In genomic region chr1:91804546-91805023, GRCh38 we compare ENCODE assay signal across 8 cellular contexts.
DNase-seq lines count a peak whose midpoint lies in the region; ATAC-seq and TF ChIP-seq lines count a peak whose summit lies in the region.

No MANE protein-coding gene starts in this region.

- CTCF ChIA-PET in HCT116 (lab: Charles Lee) = no interaction called here
- CTCF ChIA-PET in T-cell (lab: Charles Lee) = interaction anchor here in 1 of 2 donors (0.7 to 2.1 kb wide), 4 partner anchors 80 to 292 kb away, joined by 3 to 15 read pairs (median 8); no protein-coding TSS in a partner anchor

- no peaks in the 10 kb centered on the region for H3K79me2 ChIP-seq in HCT116 (ENCODE audit: insufficient read depth, low read length)

- intact Hi-C loops in HCT116 (cut with micrococcal nuclease) = no loop called here

- peaks cover 50 to 74% (median 56%) of the 10 kb centered on the region in 3 donors for H3K4me1 Mint-ChIP-seq in T-cell

- POLR2A ChIA-PET in HCT116 (lab: Charles Lee) = no interaction called here
- POLR2A ChIA-PET in T-cell (lab: Charles Lee) = interaction anchor here (0.5 to 0.9 kb wide), 5 partner anchors 73 to 783 kb away, joined by 3 to 4 read pairs (median 3); no protein-coding TSS in a partner anchor

- H3K9me3 ChIP-seq in HCT116 (ENCODE audit: control insufficient read depth in 1 of 2, insufficient read depth in 1 of 2, low read depth in 1 of 2, low read length in 2 of 2) = no peaks in the 10 kb centered on the region

- BruUV-seq in HCT116 (replicated peaks; lab: Mats Ljungman, UMichigan) = no TSS peak

- H3K27ac Mint-ChIP-seq in T-cell = peak overlapping the region; percentile 95 to 96

- ATAC-seq in HCT116 (peak; percentile 94), T-cell (replicated peaks in 1 of 4) (peak; percentile 78 to 82 (median 80)), HG03469 (IDR thresholded peaks at IDR 0.05; ENCODE audit: unreplicated experiment) (no peak)

- H3K27me3 ChIP-seq in HCT116 (ENCODE audit: insufficient read depth, low read length) = no peaks in the 10 kb centered on the region; the same call in 1 of the 2 replicates

- TF ChIP-seq RAD21 in HCT116 (IDR thresholded peaks at IDR 0.05; ENCODE audit: low read depth) = no peak

- H3K4me1 ChIP-seq in HCT116 (ENCODE audit: control insufficient read depth in 1 of 2, insufficient read depth in 2 of 2, low read length in 2 of 2) = peaks cover 17 to 38% of the 10 kb centered on the region in 2 experiments

- DNase-seq in HCT116 (ENCODE audit: low read depth, low spot score) (peak; percentile 84), T-cell (peak; percentile 62 to 97 (median 88)), amniotic epithelial cell (ENCODE audit: low read depth) (peak; percentile 96), MV-4-11 (lab: John Stamatoyannopoulos, UW) (no peak), DMS 273 treated with DMSO at 0.1 percent for 48 hours (lab: John Stamatoyannopoulos, UW) (no peak), globus pallidus (ENCODE audit: low spot score) (no peak)

- peak overlapping the region; percentile 45 for H3K9ac ChIP-seq in HCT116 (ENCODE audit: low read length)

- H3K4me3 ChIP-seq in HCT116 (replicated peaks in 1 of 2; ENCODE audit: low read depth in 1 of 2, low read length in 2 of 2) = peak overlapping the region in 1 of 2 experiments; percentile 37; a peak in 2 of 4 replicates
- H3K4me3 ChIP-seq in skin epidermis = no peak overlapping the region

- H3K4me2 ChIP-seq in HCT116 (ENCODE audit: low read length) = peak overlapping the region; percentile 82

- TF ChIP-seq POLR2A in HCT116 (IDR thresholded peaks at IDR 0.05; ENCODE audit: borderline replicate concordance, extremely low read depth, insufficient read depth, insufficient read length) = no peak

- no peak overlapping the region for H2AFZ ChIP-seq in HCT116 (ENCODE audit: low read depth, low read length, poor library complexity, severe bottlenecking)

- H3K36me3 Mint-ChIP-seq in T-cell = no peaks in the 10 kb centered on the region

- H3K27me3 Mint-ChIP-seq in T-cell = no peaks in the 10 kb centered on the region

- no peaks in the 10 kb centered on the region for H4K20me1 ChIP-seq in HCT116 (ENCODE audit: insufficient read depth)

- H3K36me3 ChIP-seq in HCT116 (ENCODE audit: control insufficient read depth in 1 of 2, insufficient read depth in 2 of 2, low read length in 2 of 2) = no peaks in the 10 kb centered on the region

- RAD21 ChIA-PET in HCT116 (lab: Charles Lee; ENCODE audit: low non-redundant PET in 1 of 2, low total read pairs in 2 of 2, uncharacterized antibody in 2 of 2, unreplicated experiment in 2 of 2) = interaction anchor here in 1 of 2 experiments (0.7 kb wide), 1 partner anchor 72 kb away, joined by 3 read pairs; no protein-coding TSS in a partner anchor

- H3K27ac ChIP-seq in HCT116 (ENCODE audit: low read depth, low read length) (0 out of 2 replicates have a peak overlapping the region, but pooled peaks have one; percentile 3), skin epidermis (peak overlapping the region; percentile 7 to 88 (median 71))

- H3K9me2 ChIP-seq in HCT116 (ENCODE audit: insufficient read depth) = no peaks in the 10 kb centered on the region

- H3K9me3 Mint-ChIP-seq in T-cell = peaks cover 0 to 5% (median 0%) of the 10 kb centered on the region in 3 donors

- H3K4me3 Mint-ChIP-seq in T-cell = peak overlapping the region; percentile 69 to 78 (median 76)

- no peak for TF ChIP-seq CTCF in HCT116 (IDR thresholded peaks at IDR 0.05 in 2 of 3, conservative IDR thresholded peaks at IDR 0.05 in 1 of 3; ENCODE audit: borderline replicate concordance in 1 of 3, insufficient read depth in 1 of 3, low read depth in 2 of 3, low read length in 2 of 3)

TF ChIP-seq in HCT116, 20 proteins besides CTCF, POLR2A, EP300 and RAD21:
- peak; percentile 42; the same call in 1 of the 2 replicates for TF ChIP-seq POLR2AphosphoS5 (IDR thresholded peaks at IDR 0.05; ENCODE audit: low read depth, low read length)
- no peak for TF ChIP-seq REST (IDR thresholded peaks at IDR 0.05; ENCODE audit: low read depth)
- TF ChIP-seq SRF (IDR thresholded peaks at IDR 0.05; ENCODE audit: low read depth) = no peak
- TF ChIP-seq CBX3 (IDR thresholded peaks at IDR 0.05; ENCODE audit: low read depth) = peak; percentile 81; the same call in 1 of the 2 replicates
- no peak for TF ChIP-seq TCF7L2 (IDR thresholded peaks at IDR 0.05; ENCODE audit: borderline replicate concordance, extremely low read depth, insufficient read depth, insufficient read length)
- TF ChIP-seq ZFX (IDR thresholded peaks at IDR 0.05) = no peak
- TF ChIP-seq FOSL1 (IDR thresholded peaks at IDR 0.05; ENCODE audit: low read depth) = peak; percentile 69
- no peak for TF ChIP-seq YY1 (IDR thresholded peaks at IDR 0.05; ENCODE audit: extremely low read depth, insufficient replicate concordance, low read depth, low read length)
- TF ChIP-seq CEBPB (IDR thresholded peaks at IDR 0.05; ENCODE audit: low read depth) = peak; percentile 76
- peak; percentile 68 for TF ChIP-seq MAX (IDR thresholded peaks at IDR 0.05)
- no peak for TF ChIP-seq ELF1 (IDR thresholded peaks at IDR 0.05; ENCODE audit: borderline replicate concordance, low read depth)
- no peak for TF ChIP-seq ZNF274 (IDR thresholded peaks at IDR 0.05; ENCODE audit: low read depth, low read length)
- peak; percentile 39; the same call in 1 of the 2 replicates for TF ChIP-seq SIN3A (IDR thresholded peaks at IDR 0.05; ENCODE audit: low read depth)
- no peak for TF ChIP-seq EZH2 (IDR thresholded peaks at IDR 0.05)
- peak; percentile 77 for TF ChIP-seq JUND (IDR thresholded peaks at IDR 0.05)
- peak; percentile 88 for TF ChIP-seq SP1 (IDR thresholded peaks at IDR 0.05; ENCODE audit: low read depth)
- no peak for TF ChIP-seq ZBTB33 (IDR thresholded peaks at IDR 0.05; ENCODE audit: extremely low read depth, insufficient replicate concordance, low read length)
- no peak for TF ChIP-seq EGR1 (IDR thresholded peaks at IDR 0.05; ENCODE audit: low read depth)
- no peak for TF ChIP-seq EZH2phosphoT487 (IDR thresholded peaks at IDR 0.05; ENCODE audit: borderline replicate concordance)
- no peak; the same call in 1 of the 2 replicates for TF ChIP-seq ATF3 (IDR thresholded peaks at IDR 0.05)

Comparison
In these comparisons a context has a peak if more than half of its experiments do, and no peak if none do; other contexts are left out.
1. DNase-seq: peak in HCT116 (single experiment), T-cell (34 of 34) and amniotic epithelial cell (single experiment); none in MV-4-11 (single experiment), DMS 273 treated with DMSO at 0.1 percent for 48 hours (single experiment) and globus pallidus (single experiment).